8 cellular contexts compared by ENCODE assay signal in the genomic region with DNA sequence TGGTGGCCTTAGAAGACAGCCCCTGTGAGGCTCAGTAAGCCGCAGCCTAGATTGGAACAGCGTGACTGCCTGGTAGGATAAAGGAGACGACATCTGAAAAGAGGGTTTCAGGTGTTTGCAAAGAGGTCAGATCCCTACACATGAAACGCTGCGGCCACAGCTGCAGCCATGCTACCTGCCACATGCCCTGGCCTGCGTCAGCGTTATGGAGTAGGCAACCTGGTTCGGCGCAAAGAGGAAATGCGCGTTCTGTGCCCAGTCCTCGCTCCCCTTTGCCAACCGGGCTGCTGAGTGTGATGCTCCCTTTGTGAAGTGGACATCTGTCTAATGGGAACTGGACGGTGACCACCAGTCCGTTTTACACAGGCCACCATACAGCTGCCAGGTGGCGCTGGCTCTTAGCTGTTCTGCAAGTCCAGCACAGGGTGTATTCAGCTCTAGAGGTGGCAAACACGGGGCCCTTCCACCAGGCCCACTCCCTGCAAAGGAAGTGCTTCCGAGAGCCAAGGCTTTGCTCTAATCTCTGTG.
DNase-seq lines count a peak whose midpoint lies in the region; ATAC-seq and TF ChIP-seq lines count a peak whose summit lies in the region.
"Had no signal": no experiment of that assay in that cellular context is flagged by ENCODE, and none has a peak within 500 bp of the region (broad histone marks: within the 10 kb centered on the region; RNA-seq: fewer than 3 reads in every experiment).

No MANE protein-coding gene starts in this region.

- intact Hi-C loops in colonic mucosa (cut with DNase I) = no loop called here
- intact Hi-C loops in sigmoid colon (cut with DNase I) = no loop called here
- intact Hi-C loops in gastrocnemius medialis (cut with DNase I; ENCODE audit: low total_unique reads) = no loop called here

- H3K27ac ChIP-seq in colonic mucosa (peak overlapping the region; percentile 46), sigmoid colon (peak overlapping the region in 3 of 4 donors; percentile 18 to 59 (median 45)), gastrocnemius medialis (peak overlapping the region in 1 of 4 donors; percentile 29)

- in situ Hi-C loops in gastrocnemius medialis (cut with MboI; ENCODE audit: low sequenced_read_pairs in 4 of 4) = no loop called here

- WGBS in sigmoid colon, 2 donors = 74 to 88% methylated on average over 18 of the region's 18 CpGs

- H3K36me3 ChIP-seq in colonic mucosa (no peaks in the 10 kb centered on the region), sigmoid colon (peaks cover 0 to 27% (median 1%) of the 10 kb centered on the region in 4 donors), gastrocnemius medialis (no peaks in the 10 kb centered on the region)

- TF ChIP-seq POLR2A in sigmoid colon (IDR thresholded peaks at IDR 0.05) (no peak), erythroblast (IDR thresholded peaks at IDR 0.05; ENCODE audit: low read length) (no peak), gastrocnemius medialis (IDR thresholded peaks at IDR 0.05) (no peak)

- no peak overlapping the region for H3K4me3 ChIP-seq in LNCaP clone FGC (ENCODE audit: low read depth, low read length)
- H3K4me3 ChIP-seq in colonic mucosa = no peak overlapping the region
- no peak overlapping the region for H3K4me3 ChIP-seq in sigmoid colon
- no peak overlapping the region for H3K4me3 ChIP-seq in gastrocnemius medialis

- ATAC-seq in GM18907 (IDR thresholded peaks at IDR 0.05; ENCODE audit: unreplicated experiment) = peak; percentile 24
- ATAC-seq in gastrocnemius medialis = no peak

- peak; percentile 28 for TF ChIP-seq CTCF in LNCaP clone FGC (IDR thresholded peaks at IDR 0.05; ENCODE audit: control insufficient read depth, extremely low read depth, insufficient read depth)
- TF ChIP-seq CTCF in colonic mucosa (IDR thresholded peaks at IDR 0.05) = no peak
- no peak for TF ChIP-seq CTCF in sigmoid colon (IDR thresholded peaks at IDR 0.05)
- no peak for TF ChIP-seq CTCF in gastrocnemius medialis (IDR thresholded peaks at IDR 0.05 in 4 of 5, conservative IDR thresholded peaks at IDR 0.05 in 1 of 5)

- no peak overlapping the region for H3K9ac ChIP-seq in colonic mucosa (ENCODE audit: low read depth in 2 of 2, low read length in 2 of 2)

- DNase-seq in LNCaP clone FGC (ENCODE audit: low read depth) (no peak), colonic mucosa (no peak), sigmoid colon (no peak), erythroblast (lab: John Stamatoyannopoulos, UW) (no peak), gastrocnemius medialis (no peak), NCI-H345 treated with DMSO at 0.1 percent for 48 hours (lab: John Stamatoyannopoulos, UW; ENCODE audit: unreplicated experiment) (no peak)
- DNase-seq: kidney glomerular epithelial cell had no signal

- H3K4me1 ChIP-seq in colonic mucosa (no peaks in the 10 kb centered on the region), sigmoid colon (peaks cover 0 to 21% (median 16%) of the 10 kb centered on the region in 4 donors), gastrocnemius medialis (peaks cover 34 to 48% of the 10 kb centered on the region in 2 donors)

- no peak for TF ChIP-seq EP300 in sigmoid colon (IDR thresholded peaks at IDR 0.05)

- H3K9me3 ChIP-seq in colonic mucosa (no peaks in the 10 kb centered on the region), sigmoid colon (no peaks in the 10 kb centered on the region), gastrocnemius medialis (no peaks in the 10 kb centered on the region)

- H3K27me3 ChIP-seq in colonic mucosa (no peaks in the 10 kb centered on the region), sigmoid colon (no peaks in the 10 kb centered on the region), gastrocnemius medialis (no peaks in the 10 kb centered on the region)
